Comparison of ENCODE assay signal across 8 cellular contexts in genomic region chr7:148564275-148564951, GRCh38. TPM values are rescaled to one million over a fixed set of nuclear protein-coding genes. Genes with fewer than 3 reads are reported as not detected.
DNase-seq lines count a peak whose midpoint lies in the region; ATAC-seq and TF ChIP-seq lines count a peak whose summit lies in the region.
"Not testable (repeated sequence)": the region's sequence is repeated elsewhere in the genome, so short reads cannot be mapped to it uniquely, and the experiment has no call there.

No MANE protein-coding gene starts in this region.

- intact Hi-C loops in CD14-positive monocyte (cut with micrococcal nuclease); left ventricle myocardium inferior (cut with micrococcal nuclease): not testable (repeated sequence)

- ATAC-seq in GM19324 (IDR thresholded peaks at IDR 0.05; ENCODE audit: low FRiP score, unreplicated experiment) (peak; percentile 52), HG02763 (IDR thresholded peaks at IDR 0.05; ENCODE audit: unreplicated experiment) (peak; percentile 52)

- H3K9me3 ChIP-seq in left ventricle myocardium inferior (replicated peaks), result not testable (repeated sequence)

- H3K4me3 Mint-ChIP-seq in CD14-positive monocyte, result peak overlapping the region; percentile 68 to 87
- H3K4me3 Mint-ChIP-seq in T-helper 2 cell treated with Interferon-gamma antibody and Interleukin-4, amounts not matched to agents 5 μg/mL and 100 μg/mL, for 36 hours, result peak overlapping the region; percentile 67

- H3K27me3 Mint-ChIP-seq in CD14-positive monocyte (ENCODE audit: low read depth in 3 of 3), result not testable (repeated sequence)
- peaks cover 16% of the 10 kb centered on the region for H3K27me3 Mint-ChIP-seq in T-helper 2 cell treated with Interferon-gamma antibody and Interleukin-4, amounts not matched to agents 5 μg/mL and 100 μg/mL, for 36 hours (ENCODE audit: low read depth)

- not testable (repeated sequence) for H3K36me3 ChIP-seq in left ventricle myocardium inferior

- peaks cover 4 to 22% (median 9%) of the 10 kb centered on the region in 7 donors for H3K9me3 Mint-ChIP-seq in CD14-positive monocyte
- not testable (repeated sequence) for H3K9me3 Mint-ChIP-seq in T-helper 2 cell treated with Interferon-gamma antibody and Interleukin-4, amounts not matched to agents 5 μg/mL and 100 μg/mL, for 36 hours

- peak overlapping the region; percentile 82 for H3K27ac ChIP-seq in left ventricle myocardium inferior (replicated peaks)

- not testable (repeated sequence) for TF ChIP-seq CTCF in CD14-positive monocyte (IDR thresholded peaks at IDR 0.05); left ventricle myocardium inferior (IDR thresholded peaks at IDR 0.05; ENCODE audit: borderline replicate concordance)

- not testable (repeated sequence) for DNase-seq in CD14-positive monocyte (ENCODE audit: low spot score); left ventricle myocardium inferior
- DNase-seq in KG1 (lab: John Stamatoyannopoulos, UW) (peak; percentile 10), amniotic epithelial cell (ENCODE audit: low read depth) (peak; percentile 10)
- DNase-seq in T-helper 2 cell treated with Interferon-gamma antibody and Interleukin-4, amounts not matched to agents 5 μg/mL and 100 μg/mL, for 36 hours (ENCODE audit: low spot score), result peak; percentile 49
- DNase-seq in stimulated activated CD4-positive, alpha-beta T cell treated with anti-CD3 and anti-CD28 coated beads, Interleukin-15, amount 100 ng/mL, for 48 hours (ENCODE audit: low read depth in 2 of 2), result peak; percentile 45 to 48

- peaks cover 39% of the 10 kb centered on the region for H3K4me1 Mint-ChIP-seq in CD14-positive monocyte
- peaks cover 16% of the 10 kb centered on the region for H3K4me1 Mint-ChIP-seq in T-helper 2 cell treated with Interferon-gamma antibody and Interleukin-4, amounts not matched to agents 5 μg/mL and 100 μg/mL, for 36 hours (ENCODE audit: low read depth)

- peaks cover 18% of the 10 kb centered on the region for H3K4me1 ChIP-seq in left ventricle myocardium inferior

- peak overlapping the region; percentile 88 to 95 (median 92) for H3K27ac Mint-ChIP-seq in CD14-positive monocyte
- H3K27ac Mint-ChIP-seq in T-helper 2 cell treated with Interferon-gamma antibody and Interleukin-4, amounts not matched to agents 5 μg/mL and 100 μg/mL, for 36 hours, result peak overlapping the region; percentile 84

- H3K27me3 ChIP-seq in left ventricle myocardium inferior (ENCODE audit: low read depth), result not testable (repeated sequence)

- not testable (repeated sequence) for H3K36me3 Mint-ChIP-seq in CD14-positive monocyte; T-helper 2 cell treated with Interferon-gamma antibody and Interleukin-4, amounts not matched to agents 5 μg/mL and 100 μg/mL, for 36 hours (ENCODE audit: low read depth)

- H3K4me3 ChIP-seq in left ventricle myocardium inferior, result peak overlapping the region; percentile 17

RNA-seq across cellular contexts. Expression of gene C7orf33, which starts 26.2 kb away (rescaled TPM):
- polyA plus RNA-seq in CD14-positive monocyte, result not detected
- total RNA-seq in left ventricle myocardium inferior, result not detected
